Comparison of ENCODE assay signal across 2 cellular contexts in genomic region chr5:14226992-14227391, GRCh38.
TF ChIP-seq lines count a peak whose summit lies in the region.

No MANE protein-coding gene starts in this region.

TF ChIP-seq in GM23338, 12 proteins besides CTCF, POLR2A, EP300 and RAD21 (continued from another document):
- TF ChIP-seq REST (IDR thresholded peaks at IDR 0.05; ENCODE audit: unreplicated experiment): no peak
- TF ChIP-seq JUNB (IDR thresholded peaks at IDR 0.05; ENCODE audit: unreplicated experiment): no peak
- no peak for TF ChIP-seq ZNF114 (CRISPR knock-in tag; IDR thresholded peaks at IDR 0.05)
- TF ChIP-seq EZH2phosphoT487 (IDR thresholded peaks at IDR 0.05; ENCODE audit: unreplicated experiment): no peak
- no peak for TF ChIP-seq STAT1 (IDR thresholded peaks at IDR 0.05; ENCODE audit: unreplicated experiment)
- no peak for TF ChIP-seq POLR2AphosphoS5 (IDR thresholded peaks at IDR 0.05; ENCODE audit: low read depth)
- TF ChIP-seq ZNF462 (CRISPR knock-in tag; IDR thresholded peaks at IDR 0.05): no peak
- no peak for TF ChIP-seq EZH2 (IDR thresholded peaks at IDR 0.05; ENCODE audit: low read depth, unreplicated experiment)
- no peak for TF ChIP-seq ZNF331 (CRISPR knock-in tag; IDR thresholded peaks at IDR 0.05; ENCODE audit: low read depth)
- no peak for TF ChIP-seq NANOG (IDR thresholded peaks at IDR 0.05; ENCODE audit: borderline replicate concordance)

TF ChIP-seq in WTC11, 78 proteins besides CTCF, POLR2A, EP300 and RAD21 (continued from another document):
- TF ChIP-seq ZNF281 (CRISPR knock-in tag; IDR thresholded peaks at IDR 0.05): no peak
TF ChIP-seq in WTC11: peak in this region for 0.
